1 cellular context compared by ENCODE assay signal in genomic region chr10:89297356-89297755, GRCh38.
TF ChIP-seq lines count a peak whose summit lies in the region.

No MANE protein-coding gene starts in this region.

TF ChIP-seq in H1, 55 proteins besides CTCF, POLR2A, EP300 and RAD21:
- TF ChIP-seq RNF2 (IDR thresholded peaks at IDR 0.05; ENCODE audit: borderline replicate concordance, low read depth, low read length, missing control alignments, poor library complexity, severe bottlenecking) = no peak
- no peak for TF ChIP-seq CTBP2 (IDR thresholded peaks at IDR 0.05; ENCODE audit: borderline replicate concordance, insufficient read depth, insufficient read length, low read length)
- no peak for TF ChIP-seq USF2 (IDR thresholded peaks at IDR 0.05; ENCODE audit: low read length)
- TF ChIP-seq MAX (IDR thresholded peaks at IDR 0.05) = no peak
- TF ChIP-seq BCL11A (IDR thresholded peaks at IDR 0.05; ENCODE audit: low read depth in 2 of 2, low read length in 2 of 2) = no peak
- TF ChIP-seq HDAC6 (IDR thresholded peaks at IDR 0.05; ENCODE audit: low read depth, low read length) = no peak
- no peak for TF ChIP-seq JUN (IDR thresholded peaks at IDR 0.05; ENCODE audit: low read depth, low read length)
- no peak for TF ChIP-seq KDM4A (IDR thresholded peaks at IDR 0.05; ENCODE audit: low read depth, low read length, severe bottlenecking)
- TF ChIP-seq RBBP5 (IDR thresholded peaks at IDR 0.05; ENCODE audit: borderline replicate concordance, low read depth, low read length) = no peak
- TF ChIP-seq ZNF274 (IDR thresholded peaks at IDR 0.05; ENCODE audit: borderline replicate concordance, extremely low read depth, low read length) = no peak
- TF ChIP-seq CBX8 (IDR thresholded peaks at IDR 0.05; ENCODE audit: borderline replicate concordance, low read depth, low read length) = no peak
- TF ChIP-seq GABPA (IDR thresholded peaks at IDR 0.05; ENCODE audit: borderline replicate concordance, insufficient read depth, low read length) = no peak
- TF ChIP-seq CBX5 (IDR thresholded peaks at IDR 0.05; ENCODE audit: low read depth, low read length) = no peak
